1 cellular context compared by ENCODE assay signal in the genomic region with DNA sequence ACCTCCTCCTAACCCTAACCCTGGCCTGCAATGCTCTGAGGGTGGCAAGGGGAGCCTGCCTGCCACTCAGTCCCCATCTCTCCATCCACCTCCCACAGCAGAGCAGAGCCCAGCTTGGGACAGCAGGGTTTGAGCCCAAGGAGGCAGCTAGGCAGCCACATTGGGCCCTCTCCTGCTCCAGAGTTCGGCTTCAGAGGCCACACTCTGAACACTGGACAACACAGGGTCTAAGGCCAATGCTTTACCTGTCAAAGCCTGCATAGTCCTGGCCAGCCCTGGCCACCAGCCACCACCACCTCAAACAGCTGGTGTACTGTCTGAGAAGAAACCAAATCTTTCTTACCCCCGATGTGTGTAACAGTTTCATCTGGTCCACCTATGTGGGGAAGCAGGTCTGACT.
TF ChIP-seq lines count a peak whose summit lies in the region.

No MANE protein-coding gene starts in this region.

TF ChIP-seq in GM12878, 131 proteins besides CTCF, POLR2A, EP300 and RAD21:
- TF ChIP-seq CBX3 (IDR thresholded peaks at IDR 0.05; ENCODE audit: borderline replicate concordance, low read depth): no peak
- TF ChIP-seq YBX1 (IDR thresholded peaks at IDR 0.05): no peak
- TF ChIP-seq, protein P1, sequence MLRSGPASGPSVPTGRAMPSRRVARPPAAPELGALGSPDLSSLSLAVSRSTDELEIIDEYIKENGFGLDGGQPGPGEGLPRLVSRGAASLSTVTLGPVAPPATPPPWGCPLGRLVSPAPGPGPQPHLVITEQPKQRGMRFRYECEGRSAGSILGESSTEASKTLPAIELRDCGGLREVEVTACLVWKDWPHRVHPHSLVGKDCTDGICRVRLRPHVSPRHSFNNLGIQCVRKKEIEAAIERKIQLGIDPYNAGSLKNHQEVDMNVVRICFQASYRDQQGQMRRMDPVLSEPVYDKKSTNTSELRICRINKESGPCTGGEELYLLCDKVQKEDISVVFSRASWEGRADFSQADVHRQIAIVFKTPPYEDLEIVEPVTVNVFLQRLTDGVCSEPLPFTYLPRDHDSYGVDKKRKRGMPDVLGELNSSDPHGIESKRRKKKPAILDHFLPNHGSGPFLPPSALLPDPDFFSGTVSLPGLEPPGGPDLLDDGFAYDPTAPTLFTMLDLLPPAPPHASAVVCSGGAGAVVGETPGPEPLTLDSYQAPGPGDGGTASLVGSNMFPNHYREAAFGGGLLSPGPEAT (IDR thresholded peaks at IDR 0.05; ENCODE audit: low read depth): no peak
- TF ChIP-seq BCL11A (IDR thresholded peaks at IDR 0.05; ENCODE audit: low read depth, low read length): no peak
- no peak for TF ChIP-seq ZNF24 (IDR thresholded peaks at IDR 0.05)
- no peak for TF ChIP-seq RELA (IDR thresholded peaks at IDR 0.05; ENCODE audit: borderline replicate concordance, partially characterized antibody)
- no peak for TF ChIP-seq FOXM1 (IDR thresholded peaks at IDR 0.05; ENCODE audit: low read depth, low read length)
- no peak for TF ChIP-seq CBX5 (IDR thresholded peaks at IDR 0.05; ENCODE audit: low read depth)
- TF ChIP-seq PAX5 (IDR thresholded peaks at IDR 0.05; ENCODE audit: borderline replicate concordance, low read depth, low read length): no peak
